Comparison of ENCODE assay signal across 12 cellular contexts in genomic region chr2:8606649-8607550, GRCh38.
A peak's percentile ranks its signal among the peaks of the same experiment; 100 is the strongest.
DNase-seq lines count a peak whose midpoint lies in the region; ATAC-seq lines count a peak whose summit lies in the region.
"Had no signal": no experiment of that assay in that cellular context is flagged by ENCODE, and none has a peak within 500 bp of the region (broad histone marks: within the 10 kb centered on the region; RNA-seq: fewer than 3 reads in every experiment).

No MANE protein-coding gene starts in this region.

- H3K4me3 Mint-ChIP-seq in stimulated activated naive CD8-positive, alpha-beta T cell treated with anti-CD3 and anti-CD28 coated beads, Interleukin-15, Interleukin-2, amounts not matched to agents 100 ng/mL and 50 ng/mL, for 24 hours: no peak overlapping the region
- peak overlapping the region in 1 of 2 donors; percentile 19 for H3K4me3 Mint-ChIP-seq in stimulated activated naive CD8-positive, alpha-beta T cell treated with anti-CD3 and anti-CD28 coated beads, Interleukin-15, amount 100 ng/mL, for 72 hours

- H3K27me3 Mint-ChIP-seq in stimulated activated naive CD8-positive, alpha-beta T cell treated with anti-CD3 and anti-CD28 coated beads, Interleukin-15, Interleukin-2, amounts not matched to agents 100 ng/mL and 50 ng/mL, for 24 hours: no peaks in the 10 kb centered on the region
- peaks cover 10% of the 10 kb centered on the region for H3K27me3 Mint-ChIP-seq in stimulated activated naive CD8-positive, alpha-beta T cell treated with anti-CD3 and anti-CD28 coated beads, Interleukin-15, amount 100 ng/mL, for 72 hours

- peaks cover 46% of the 10 kb centered on the region for H3K4me1 Mint-ChIP-seq in stimulated activated naive CD8-positive, alpha-beta T cell treated with anti-CD3 and anti-CD28 coated beads, Interleukin-15, Interleukin-2, amounts not matched to agents 100 ng/mL and 50 ng/mL, for 24 hours (ENCODE audit: low read depth)
- peaks cover 36% of the 10 kb centered on the region for H3K4me1 Mint-ChIP-seq in stimulated activated naive CD8-positive, alpha-beta T cell treated with anti-CD3 and anti-CD28 coated beads, Interleukin-15, amount 100 ng/mL, for 72 hours

- DNase-seq in stimulated activated naive CD8-positive, alpha-beta T cell treated with anti-CD3 and anti-CD28 coated beads, Interleukin-15, amount 100 ng/mL, for 72 hours: no peak
- DNase-seq in MV-4-11 (lab: John Stamatoyannopoulos, UW) (peak; percentile 34), Ammon's horn (ENCODE audit: low spot score) (no peak), AG08395 (ENCODE audit: low spot score) (no peak), foreskin melanocyte (no peak)
- no peak for DNase-seq in stimulated activated CD4-positive, alpha-beta T cell treated with anti-CD3 and anti-CD28 coated beads, Interleukin-4, amount 100 ng/mL, for 1 hour
- DNase-seq: caudate nucleus; nucleus accumbens; stimulated activated CD4-positive, alpha-beta T cell treated with anti-CD3 and anti-CD28 coated beads, Interleukin-4, amount 100 ng/mL, for 24 hours; WERI-Rb-1 had no signal

- no peak for ATAC-seq in stimulated activated naive CD8-positive, alpha-beta T cell treated with anti-CD3 and anti-CD28 coated beads, Interleukin-15, amount 100 ng/mL, for 72 hours
- peak; percentile 23 for ATAC-seq in HG02840 (IDR thresholded peaks at IDR 0.05; ENCODE audit: low FRiP score, unreplicated experiment)

- H3K36me3 Mint-ChIP-seq in stimulated activated naive CD8-positive, alpha-beta T cell treated with anti-CD3 and anti-CD28 coated beads, Interleukin-15, Interleukin-2, amounts not matched to agents 100 ng/mL and 50 ng/mL, for 24 hours (ENCODE audit: low read depth): peaks cover 4% of the 10 kb centered on the region

- peaks cover 11% of the 10 kb centered on the region for H3K9me3 Mint-ChIP-seq in stimulated activated naive CD8-positive, alpha-beta T cell treated with anti-CD3 and anti-CD28 coated beads, Interleukin-15, Interleukin-2, amounts not matched to agents 100 ng/mL and 50 ng/mL, for 24 hours
- peaks cover 10 to 15% of the 10 kb centered on the region in 2 donors for H3K9me3 Mint-ChIP-seq in stimulated activated naive CD8-positive, alpha-beta T cell treated with anti-CD3 and anti-CD28 coated beads, Interleukin-15, amount 100 ng/mL, for 72 hours

- H3K27ac Mint-ChIP-seq in stimulated activated naive CD8-positive, alpha-beta T cell treated with anti-CD3 and anti-CD28 coated beads, Interleukin-15, Interleukin-2, amounts not matched to agents 100 ng/mL and 50 ng/mL, for 24 hours: peak overlapping the region; percentile 21
- peak overlapping the region in 1 of 2 donors; percentile 27 for H3K27ac Mint-ChIP-seq in stimulated activated naive CD8-positive, alpha-beta T cell treated with anti-CD3 and anti-CD28 coated beads, Interleukin-15, amount 100 ng/mL, for 72 hours
